Comparison of ENCODE assay signal across 8 cellular contexts in genomic region chr10:103278862-103279298, GRCh38. TPM values are rescaled to one million over a fixed set of nuclear protein-coding genes. Genes with fewer than 3 reads are reported as not detected.
A peak's percentile ranks its signal among the peaks of the same experiment; 100 is the strongest.
DNase-seq lines count a peak whose midpoint lies in the region; ATAC-seq and FAIRE-seq lines count a peak whose summit lies in the region.

No MANE protein-coding gene starts in this region.

- H3K9me3 Mint-ChIP-seq in activated naive CD8-positive, alpha-beta T cell treated with anti-CD3 and anti-CD28 coated beads, Interleukin-2, amount 10 ng/mL, durations not matched to agents 7 days and 5 days = peaks cover 1% of the 10 kb centered on the region
- H3K9me3 Mint-ChIP-seq in stimulated activated naive B cell treated with anti-CD40 and anti-IgM and Interleukin-4, amounts not matched to agents 10 μg/mL and 1 μg/mL and 100 μg/mL, for 72 hours = peaks cover 0 to 5% of the 10 kb centered on the region in 2 donors

- H3K4me3 Mint-ChIP-seq in activated naive CD8-positive, alpha-beta T cell treated with anti-CD3 and anti-CD28 coated beads, Interleukin-2, amount 10 ng/mL, durations not matched to agents 7 days and 5 days = peak overlapping the region; percentile 44
- H3K4me3 Mint-ChIP-seq in stimulated activated naive B cell treated with anti-CD40 and anti-IgM and Interleukin-4, amounts not matched to agents 10 μg/mL and 1 μg/mL and 100 μg/mL, for 72 hours = peak overlapping the region; percentile 56 to 73

- FAIRE-seq in GM18507 (lab: Jason Lieb, UNC) = peak; percentile 33

- H3K4me1 Mint-ChIP-seq in activated naive CD8-positive, alpha-beta T cell treated with anti-CD3 and anti-CD28 coated beads, Interleukin-2, amount 10 ng/mL, durations not matched to agents 7 days and 5 days = peaks cover 2% of the 10 kb centered on the region
- H3K4me1 Mint-ChIP-seq in stimulated activated naive B cell treated with anti-CD40 and anti-IgM and Interleukin-4, amounts not matched to agents 10 μg/mL and 1 μg/mL and 100 μg/mL, for 72 hours = peaks cover 17 to 24% of the 10 kb centered on the region in 2 donors

- POLR2A ChIA-PET in activated naive CD8-positive, alpha-beta T cell treated with anti-CD3 and anti-CD28 coated beads, Interleukin-2, amount 10 ng/mL, durations not matched to agents 7 days and 5 days (lab: Charles Lee) = no interaction called here

- H3K27ac Mint-ChIP-seq in activated naive CD8-positive, alpha-beta T cell treated with anti-CD3 and anti-CD28 coated beads, Interleukin-2, amount 10 ng/mL, durations not matched to agents 7 days and 5 days = peak overlapping the region; percentile 57
- peak overlapping the region; percentile 47 for H3K27ac Mint-ChIP-seq in stimulated activated naive B cell treated with anti-CD40 and anti-IgM and Interleukin-4, amounts not matched to agents 10 μg/mL and 1 μg/mL and 100 μg/mL, for 72 hours

- no peak for ATAC-seq in activated naive CD8-positive, alpha-beta T cell treated with anti-CD3 and anti-CD28 coated beads, Interleukin-2, amount 10 ng/mL, durations not matched to agents 7 days and 5 days (ENCODE audit: low read depth)
- no peak for ATAC-seq in stimulated activated naive B cell treated with anti-CD40 and anti-IgM and Interleukin-4, amounts not matched to agents 10 μg/mL and 1 μg/mL and 100 μg/mL, for 72 hours (replicated peaks)
- no peak for ATAC-seq in esophagus mucosa

- no peak for DNase-seq in GM18507 (ENCODE audit: extremely low spot score, insufficient read length, low read depth)
- DNase-seq in OCI-M1 (lab: John Stamatoyannopoulos, UW) = peak; percentile 53
- DNase-seq in activated naive CD8-positive, alpha-beta T cell treated with anti-CD3 and anti-CD28 coated beads, Interleukin-2, amount 10 ng/mL, durations not matched to agents 7 days and 5 days = peak; percentile 72
- DNase-seq in iPS-NIHi7 (ENCODE audit: extremely low spot score) = peak; percentile 55
- DNase-seq in stimulated activated naive B cell treated with anti-CD40 and anti-IgM and Interleukin-4, amounts not matched to agents 10 μg/mL and 1 μg/mL and 100 μg/mL, for 72 hours = no peak
- no peak for DNase-seq in DMS153 (lab: John Stamatoyannopoulos, UW)
- DNase-seq in HCEC 1CT = no peak

- H3K27me3 Mint-ChIP-seq in activated naive CD8-positive, alpha-beta T cell treated with anti-CD3 and anti-CD28 coated beads, Interleukin-2, amount 10 ng/mL, durations not matched to agents 7 days and 5 days = peaks cover 74% of the 10 kb centered on the region
- H3K27me3 Mint-ChIP-seq in stimulated activated naive B cell treated with anti-CD40 and anti-IgM and Interleukin-4, amounts not matched to agents 10 μg/mL and 1 μg/mL and 100 μg/mL, for 72 hours = peaks cover 54 to 88% of the 10 kb centered on the region in 2 donors

- no peaks in the 10 kb centered on the region for H3K36me3 Mint-ChIP-seq in activated naive CD8-positive, alpha-beta T cell treated with anti-CD3 and anti-CD28 coated beads, Interleukin-2, amount 10 ng/mL, durations not matched to agents 7 days and 5 days
- H3K36me3 Mint-ChIP-seq in stimulated activated naive B cell treated with anti-CD40 and anti-IgM and Interleukin-4, amounts not matched to agents 10 μg/mL and 1 μg/mL and 100 μg/mL, for 72 hours = peaks cover 0 to 5% of the 10 kb centered on the region in 2 donors

RNA-seq across cellular contexts. Expression of gene INA, which starts 1.9 kb away (rescaled TPM):
- total RNA-seq in activated naive CD8-positive, alpha-beta T cell treated with anti-CD3 and anti-CD28 coated beads, Interleukin-2, amount 10 ng/mL, durations not matched to agents 7 days and 5 days = under 1 TPM in 1 of 2 experiments, not detected in 1; 0.09 TPM
- 1.4 TPM for total RNA-seq in esophagus mucosa

RNA-seq across cellular contexts. Expression of gene RPEL1, which starts 33.2 kb away (rescaled TPM):
- not detected for total RNA-seq in activated naive CD8-positive, alpha-beta T cell treated with anti-CD3 and anti-CD28 coated beads, Interleukin-2, amount 10 ng/mL, durations not matched to agents 7 days and 5 days
- not detected for total RNA-seq in esophagus mucosa

Comparison
In these comparisons a context has a peak if more than half of its experiments do, and no peak if none do; other contexts are left out.
1. DNase-seq: peak in OCI-M1 (single experiment), activated naive CD8-positive, alpha-beta T cell treated with anti-CD3 and anti-CD28 coated beads, Interleukin-2, amount 10 ng/mL, durations not matched to agents 7 days and 5 days (single experiment) and iPS-NIHi7 (single experiment); none in GM18507 (single experiment), stimulated activated naive B cell treated with anti-CD40 and anti-IgM and Interleukin-4, amounts not matched to agents 10 μg/mL and 1 μg/mL and 100 μg/mL, for 72 hours (single experiment), DMS153 (single experiment) and HCEC 1CT (single experiment).